In the genomic region with DNA sequence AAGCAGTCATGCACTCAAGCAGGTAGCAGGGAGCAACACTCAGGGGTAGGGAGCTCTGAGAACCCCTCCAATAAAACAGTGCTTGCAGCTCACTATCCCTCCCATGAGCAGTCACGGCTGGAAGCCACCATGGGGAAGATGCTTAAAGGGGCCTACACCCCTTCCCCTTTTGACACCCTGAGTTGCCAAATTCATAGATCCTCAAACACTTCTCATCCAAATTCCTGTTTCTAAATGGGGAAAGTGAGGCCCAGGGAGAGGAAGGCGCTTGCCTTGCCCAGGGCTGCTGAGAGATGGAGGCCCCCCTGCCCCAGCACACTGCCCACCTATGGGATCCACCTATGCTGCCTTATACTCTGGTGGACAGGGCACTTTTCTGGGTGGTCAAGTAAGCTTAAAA, we compare ENCODE assay signal across 22 cellular contexts. TPM values are rescaled to one million over a fixed set of nuclear protein-coding genes. Genes with fewer than 3 reads are reported as not detected.
"Had no signal": no experiment of that assay in that cellular context is flagged by ENCODE, and none has a peak within 500 bp of the region (broad histone marks: within the 10 kb centered on the region; RNA-seq: fewer than 3 reads in every experiment).

No MANE protein-coding gene starts in this region.

- DNase-seq: colonic mucosa; effector CD8-positive, alpha-beta T cell; foreskin melanocyte; head of caudate nucleus; hypothalamus; kidney glomerular epithelial cell; mammary epithelial cell; naive thymus-derived CD4-positive, alpha-beta T cell; nephron progenitor cell; sigmoid colon; stimulated activated CD4-positive, alpha-beta T cell treated with anti-CD3 and anti-CD28 coated beads, Interleukin-2, amount 100 ng/mL, for 24 hours; stimulated activated CD4-positive, alpha-beta T cell treated with anti-CD3 and anti-CD28 coated beads, Interleukin-4, amount 100 ng/mL, for 4 hours; stimulated activated naive CD4-positive, alpha-beta T cell; stomach; trophoblast cell had no signal

- H3K36me3 ChIP-seq: colonic mucosa, neutrophil, right atrium auricular region, sigmoid colon, stomach had no signal

- H3K27me3 ChIP-seq: colonic mucosa, neutrophil, right atrium auricular region, sigmoid colon, stomach had no signal

- H3K9me3 ChIP-seq: colonic mucosa, neutrophil, right atrium auricular region, sigmoid colon, stomach had no signal

- H3K27ac ChIP-seq: colonic mucosa, neutrophil, right atrium auricular region, sigmoid colon, skin epidermis, stomach had no signal

- H3K4me3 ChIP-seq: colonic mucosa, right atrium auricular region, sigmoid colon, skin epidermis, stomach had no signal

RNA-seq across cellular contexts. Expression of a gene that starts 7.2 kb away (rescaled TPM):
- total RNA-seq: colonic mucosa; left lobe of liver; mammary epithelial cell; mononuclear cell; naive thymus-derived CD4-positive, alpha-beta T cell; osteocyte; urinary bladder had no signal
